ENCODE assay signal across 9 cellular contexts in the genomic region with DNA sequence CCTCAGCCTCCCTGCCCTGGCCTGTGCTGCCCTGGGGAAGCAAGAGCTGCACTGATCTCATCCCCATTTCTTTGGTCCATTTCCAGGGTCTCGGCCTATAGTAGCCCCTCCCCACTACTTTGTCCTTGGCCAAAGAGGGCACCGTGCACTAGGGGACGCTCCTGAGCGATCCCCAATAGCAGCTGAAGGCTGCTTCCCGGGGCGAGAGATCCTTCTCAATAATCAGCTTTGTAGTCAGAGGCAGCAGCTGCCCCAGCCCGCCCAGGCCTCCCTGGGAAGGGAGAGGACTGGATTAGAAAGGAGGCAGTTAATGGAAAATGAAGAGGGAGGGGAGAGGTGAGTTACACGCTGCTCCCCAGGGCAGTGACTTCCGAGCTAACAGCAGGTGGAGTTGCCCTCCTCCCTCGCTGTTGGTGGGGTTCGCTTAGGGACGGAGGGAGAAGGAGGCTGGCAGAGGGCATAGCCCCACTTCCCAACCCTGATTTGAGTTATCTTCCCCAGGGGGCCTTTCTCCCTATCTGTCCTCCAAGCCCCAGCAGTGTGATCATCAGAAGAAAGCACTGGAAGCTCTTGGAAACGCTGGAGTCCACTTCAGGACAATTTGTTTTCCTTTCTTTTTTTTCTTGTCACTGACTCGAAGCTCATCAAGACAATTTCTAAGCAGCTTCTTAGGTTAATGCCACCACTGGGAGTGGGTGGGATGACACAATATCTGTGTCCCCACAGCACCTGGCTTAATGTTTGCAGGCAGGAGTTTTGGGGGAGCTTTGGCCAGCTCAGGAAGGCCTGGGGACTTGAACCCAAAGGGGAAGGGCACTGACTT. TPM values are rescaled to one million over a fixed set of nuclear protein-coding genes. Genes with fewer than 3 reads are reported as not detected.
DNase-seq lines count a peak whose midpoint lies in the region; ATAC-seq and TF ChIP-seq lines count a peak whose summit lies in the region.
"Had no signal": no experiment of that assay in that cellular context is flagged by ENCODE, and none has a peak within 500 bp of the region (broad histone marks: within the 10 kb centered on the region; RNA-seq: fewer than 3 reads in every experiment).

No MANE protein-coding gene starts in this region.

- POLR2A ChIA-PET in RWPE1 (lab: Yijun Ruan, JAX; ENCODE audit: low non-redundant PET), result interaction anchor here (0.6 to 0.7 kb wide), 2 partner anchors 60 to 122 kb away, joined by 3 read pairs; a partner anchor contains a TSS

- CTCF ChIA-PET in RWPE1 (lab: Yijun Ruan, JAX), result interaction anchor here (0.7 to 0.9 kb wide), 3 partner anchors 27 to 359 kb away, joined by 3 to 6 read pairs (median 3); no protein-coding TSS in a partner anchor

- WGBS in ovary, 3 donors, result 41 to 51% (median 44%) methylated on average over 14 of the region's 14 CpGs

- TF ChIP-seq EP300 in ovary (IDR thresholded peaks at IDR 0.05), result no peak

- TF ChIP-seq POLR2A in ovary (IDR thresholded peaks at IDR 0.05), result no peak

- H3K4me1 ChIP-seq in BLaER1 treated with 17β-estradiol and CSF1 and Interleukin-3, amounts not matched to agents 10 nM and 100 nM, result peaks cover 42 to 82% (median 67%) of the 10 kb centered on the region in 10 experiments
- no peaks in the 10 kb centered on the region for H3K4me1 ChIP-seq in foreskin keratinocyte
- H3K4me1 ChIP-seq in ovary (ENCODE audit: insufficient read depth), result peaks cover 18% of the 10 kb centered on the region

- TF ChIP-seq CTCF in RWPE1 (conservative IDR thresholded peaks at IDR 0.05; ENCODE audit: low read depth) (no peak), foreskin keratinocyte (conservative IDR thresholded peaks at IDR 0.05) (peak; percentile 41), ovary (IDR thresholded peaks at IDR 0.05) (no peak)

- H3K27ac ChIP-seq in BLaER1 treated with 17β-estradiol and CSF1 and Interleukin-3, amounts not matched to agents 10 nM and 100 nM, result peak overlapping the region in 6 of 11 experiments; percentile 5 to 82 (median 66); a peak in 9 of 22 replicates
- H3K27ac ChIP-seq in RWPE1 (peak overlapping the region; percentile 87), foreskin keratinocyte (no peak overlapping the region), ovary (peak overlapping the region; percentile 52 to 77)

- intact Hi-C loops in ovary (cut with DNase I), result loop anchor here in 1 of 4 donors (10.0 kb wide), 1 partner anchor 173 kb away; a partner anchor contains a TSS

- H4K20me1 ChIP-seq in BLaER1 treated with 17β-estradiol and CSF1 and Interleukin-3, amounts not matched to agents 10 nM and 100 nM, result peaks cover under 1 to 44% (median 9%) of the 10 kb centered on the region in 11 experiments; a peak in 12 of 22 replicates

- peak overlapping the region; percentile 87 to 99 (median 95) for H3K4me2 ChIP-seq in BLaER1 treated with 17β-estradiol and CSF1 and Interleukin-3, amounts not matched to agents 10 nM and 100 nM

- H3K27me3 ChIP-seq in BLaER1 treated with 17β-estradiol and CSF1 and Interleukin-3, amounts not matched to agents 10 nM and 100 nM, result 0 out of 22 replicates have a peak, but pooled peaks cover 0 to 4% (median 0%) of the 10 kb centered on the region in 11 experiments
- H3K27me3 ChIP-seq in foreskin keratinocyte (no peaks in the 10 kb centered on the region), ovary (no peaks in the 10 kb centered on the region)

- H3K4me3 ChIP-seq in BLaER1 treated with 17β-estradiol and CSF1 and Interleukin-3, amounts not matched to agents 10 nM and 100 nM, result peak overlapping the region in 2 of 10 experiments; percentile 22 to 30; a peak in 4 of 20 replicates
- peak overlapping the region; percentile 87 for H3K4me3 ChIP-seq in ovary

- no peak for DNase-seq in RWPE1 (ENCODE audit: low spot score)
- no peak for DNase-seq in foreskin keratinocyte
- peak in 1 of 5 donors; percentile 53 for DNase-seq in ovary
- no peak for DNase-seq in stimulated activated CD8-positive, alpha-beta memory T cell treated with anti-CD3 and anti-CD28 coated beads, Interleukin-4, amount 100 ng/mL, for 48 hours
- DNase-seq in NCI-H1930 (lab: John Stamatoyannopoulos, UW), result no peak
- DNase-seq: amniotic stem cell had no signal

- H3K9ac ChIP-seq in BLaER1 treated with 17β-estradiol and CSF1 and Interleukin-3, amounts not matched to agents 10 nM and 100 nM, result peak overlapping the region in 9 of 11 experiments; percentile 3 to 90 (median 76); a peak in 11 of 22 replicates

- ATAC-seq in foreskin keratinocyte (no peak), HG03045 (IDR thresholded peaks at IDR 0.05; ENCODE audit: unreplicated experiment) (no peak), GM19395 (IDR thresholded peaks at IDR 0.05; ENCODE audit: unreplicated experiment) (no peak)

- H3K36me3 ChIP-seq in BLaER1 treated with 17β-estradiol and CSF1 and Interleukin-3, amounts not matched to agents 10 nM and 100 nM, result peaks cover 0 to 9% (median 4%) of the 10 kb centered on the region in 11 experiments; a peak in 14 of 22 replicates
- no peaks in the 10 kb centered on the region for H3K36me3 ChIP-seq in ovary

- H3K9me3 ChIP-seq in BLaER1 treated with 17β-estradiol and CSF1 and Interleukin-3, amounts not matched to agents 10 nM and 100 nM (replicated peaks in 1 of 11), result no peaks in the 10 kb centered on the region; a peak in 1 of 22 replicates
- no peaks in the 10 kb centered on the region for H3K9me3 ChIP-seq in ovary

RNA-seq across cellular contexts. Expression of a gene that starts 2.6 kb away (rescaled TPM):
- 57.8 and 81.5 TPM in 2 replicates for total RNA-seq in foreskin keratinocyte
- 57.1 and 62.8 TPM in 2 replicates for polyA plus RNA-seq in foreskin keratinocyte
- 100 to 1,000 TPM; 107 to 210 (median 181) TPM for total RNA-seq in ovary
- polyA plus RNA-seq in ovary, result 100 to 1,000 TPM; 199 to 759 TPM

RNA-seq across cellular contexts. Expression of a gene that starts 18.2 kb away (rescaled TPM):
- total RNA-seq in foreskin keratinocyte (26.1 and 31.0 TPM in 2 replicates), ovary (10 to 100 TPM; 20.1 to 49.8 (median 38.1) TPM)
- polyA plus RNA-seq in foreskin keratinocyte (27.3 and 32.3 TPM in 2 replicates), ovary (10 to 100 TPM; 19.5 to 28.2 TPM)

RNA-seq across cellular contexts. Expression of a gene that starts 18.4 kb away (rescaled TPM):
- total RNA-seq in foreskin keratinocyte, result 28.7 and 29.3 TPM in 2 replicates
- 35.8 and 37.8 TPM in 2 replicates for polyA plus RNA-seq in foreskin keratinocyte
- total RNA-seq in ovary, result 10 to 100 TPM; 20.9 to 36.6 (median 31.8) TPM
- 10 to 100 TPM; 37.9 to 47.4 TPM for polyA plus RNA-seq in ovary

RNA-seq across cellular contexts. Expression of a gene that starts 28.9 kb away (rescaled TPM):
- 280 and 282 TPM in 2 replicates for total RNA-seq in foreskin keratinocyte
- polyA plus RNA-seq in foreskin keratinocyte, result 228 and 247 TPM in 2 replicates
- 100 to 1,000 TPM; 149 to 245 (median 174) TPM for total RNA-seq in ovary
- polyA plus RNA-seq in ovary, result 100 to 1,000 TPM; 126 to 152 TPM

RNA-seq across cellular contexts. Expression of a gene that starts 29.7 kb away (rescaled TPM):
- total RNA-seq in foreskin keratinocyte, result 13.8 and 16.3 TPM in 2 replicates
- polyA plus RNA-seq in foreskin keratinocyte, result 9.1 and 10.1 TPM in 2 replicates
- total RNA-seq in ovary, result 10 to 100 TPM; 16.1 to 26.2 (median 19.6) TPM
- 10 to 100 TPM in 1 of 2 donors, 1 to 10 TPM in 1; 9.6 to 19.6 TPM for polyA plus RNA-seq in ovary
